In the genomic region with DNA sequence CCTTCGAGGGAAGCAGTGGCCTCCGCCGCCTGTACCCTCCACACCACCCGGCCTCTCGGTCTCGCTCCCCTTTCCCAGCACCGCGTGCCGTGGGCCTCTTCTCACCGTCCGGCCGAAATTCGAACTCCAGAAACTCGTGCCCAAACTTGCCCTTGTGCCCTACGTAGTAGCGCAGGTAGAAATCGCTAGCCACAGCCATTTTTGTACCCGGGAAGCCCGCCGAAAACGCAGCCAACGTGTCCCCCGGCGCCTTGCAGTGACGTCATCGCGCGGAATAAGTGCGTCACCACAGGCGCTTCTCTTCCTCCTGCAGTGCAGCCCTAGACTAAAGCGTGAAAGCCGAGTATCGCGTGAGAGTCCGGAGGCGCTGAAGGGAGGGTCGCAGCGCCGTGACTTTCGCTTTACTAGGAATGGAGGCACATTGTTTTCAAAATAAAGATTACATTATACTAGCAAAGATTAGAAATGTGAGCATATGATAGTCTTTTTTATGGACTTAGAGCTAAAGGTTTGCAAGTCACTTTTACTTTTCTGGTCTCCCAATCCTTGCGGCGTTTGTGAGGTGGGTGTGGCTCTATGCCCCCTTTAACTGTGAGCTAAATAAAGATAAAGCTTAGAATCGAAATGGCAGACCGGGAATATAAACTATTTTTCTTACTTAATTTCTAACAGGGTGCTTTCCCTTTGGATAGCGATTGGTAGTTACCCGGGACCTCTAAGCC, we compare ENCODE assay signal across 1 cellular context.
TF ChIP-seq lines count a peak whose summit lies in the region.

Gene MAGOHB, minus strand, starts transcription at position 276 of the 722 bp plus-strand sequence. Its CDS starts 77 bp downstream, at position 199.

TF ChIP-seq in HepG2, 621 proteins besides CTCF, POLR2A, EP300 and RAD21 (continued from another document and continues in another):
- TF ChIP-seq ZBTB10 (CRISPR knock-in tag; IDR thresholded peaks at IDR 0.05; ENCODE audit: borderline replicate concordance) = no peak
- TF ChIP-seq ZNF512 (CRISPR knock-in tag; IDR thresholded peaks at IDR 0.05) = no peak
- TF ChIP-seq ARID5B (CRISPR knock-in tag; IDR thresholded peaks at IDR 0.05) = peak; percentile 69
- TF ChIP-seq, protein P1, sequence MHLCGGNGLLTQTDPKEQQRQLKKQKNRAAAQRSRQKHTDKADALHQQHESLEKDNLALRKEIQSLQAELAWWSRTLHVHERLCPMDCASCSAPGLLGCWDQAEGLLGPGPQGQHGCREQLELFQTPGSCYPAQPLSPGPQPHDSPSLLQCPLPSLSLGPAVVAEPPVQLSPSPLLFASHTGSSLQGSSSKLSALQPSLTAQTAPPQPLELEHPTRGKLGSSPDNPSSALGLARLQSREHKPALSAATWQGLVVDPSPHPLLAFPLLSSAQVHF (CRISPR knock-in tag; IDR thresholded peaks at IDR 0.05) = 0 out of 2 replicates have a peak, but pooled peaks have one; percentile 43
- peak; percentile 86 for TF ChIP-seq RFX5 (IDR thresholded peaks at IDR 0.05; ENCODE audit: low read depth, low read length)
- TF ChIP-seq ARNTL (CRISPR knock-in tag; IDR thresholded peaks at IDR 0.05) = peak; percentile 67
- 0 out of 2 replicates have a peak, but pooled peaks have one; percentile 54 for TF ChIP-seq U2AF2 (IDR thresholded peaks at IDR 0.05; ENCODE audit: low read depth, low read length)
- peak; percentile 54; the same call in 1 of the 2 replicates for TF ChIP-seq ZNF264 (CRISPR knock-in tag; IDR thresholded peaks at IDR 0.05)
- TF ChIP-seq POLR2G (IDR thresholded peaks at IDR 0.05; ENCODE audit: low read depth, low read length) = peak; percentile 97
- TF ChIP-seq NR0B2 (CRISPR knock-in tag; IDR thresholded peaks at IDR 0.05) = 0 out of 2 replicates have a peak, but pooled peaks have one; percentile 81
- no peak for TF ChIP-seq AGO2 (optimal IDR thresholded peaks at IDR 0.05; ENCODE audit: low read depth, low read length)
- TF ChIP-seq ZUFSP (CRISPR knock-in tag; IDR thresholded peaks at IDR 0.05; ENCODE audit: borderline replicate concordance) = no peak
- TF ChIP-seq PHF21A (CRISPR knock-in tag; IDR thresholded peaks at IDR 0.05) = peak; percentile 71; the same call in 1 of the 2 replicates
- TF ChIP-seq HNRNPL (IDR thresholded peaks at IDR 0.05; ENCODE audit: low read depth, low read length) = no peak
- TF ChIP-seq SMYD3 (CRISPR knock-in tag; IDR thresholded peaks at IDR 0.05) = no peak
- peak; percentile 84; the same call in 1 of the 2 replicates for TF ChIP-seq CREBL2 (CRISPR knock-in tag; IDR thresholded peaks at IDR 0.05; ENCODE audit: borderline replicate concordance)
- TF ChIP-seq RBFOX2 (IDR thresholded peaks at IDR 0.05; ENCODE audit: low read depth, low read length) = peak; percentile 81
- TF ChIP-seq THAP11 (CRISPR knock-in tag; IDR thresholded peaks at IDR 0.05) = peak; percentile 94
- TF ChIP-seq JDP2 (CRISPR knock-in tag; IDR thresholded peaks at IDR 0.05; ENCODE audit: borderline replicate concordance) = no peak
- peak; percentile 72 for TF ChIP-seq NR2C2 (CRISPR knock-in tag; IDR thresholded peaks at IDR 0.05; ENCODE audit: borderline replicate concordance)
- TF ChIP-seq ZFP62 (CRISPR knock-in tag; IDR thresholded peaks at IDR 0.05) = 0 out of 2 replicates have a peak, but pooled peaks have one; percentile 29
- no peak for TF ChIP-seq ZNF20 (CRISPR knock-in tag; IDR thresholded peaks at IDR 0.05)
- no peak for TF ChIP-seq FOXA1 (IDR thresholded peaks at IDR 0.05)
- 0 out of 2 replicates have a peak, but pooled peaks have one; percentile 29 for TF ChIP-seq FOXA1 (CRISPR knock-in tag; IDR thresholded peaks at IDR 0.05)
- peak; percentile 98 for TF ChIP-seq ZHX2 (IDR thresholded peaks at IDR 0.05; ENCODE audit: low read depth)
- TF ChIP-seq ZHX2 (CRISPR knock-in tag; IDR thresholded peaks at IDR 0.05; ENCODE audit: borderline replicate concordance) = no peak
- peak; percentile 96 for TF ChIP-seq ZBTB21 (CRISPR knock-in tag; IDR thresholded peaks at IDR 0.05)
